In the genomic region with DNA sequence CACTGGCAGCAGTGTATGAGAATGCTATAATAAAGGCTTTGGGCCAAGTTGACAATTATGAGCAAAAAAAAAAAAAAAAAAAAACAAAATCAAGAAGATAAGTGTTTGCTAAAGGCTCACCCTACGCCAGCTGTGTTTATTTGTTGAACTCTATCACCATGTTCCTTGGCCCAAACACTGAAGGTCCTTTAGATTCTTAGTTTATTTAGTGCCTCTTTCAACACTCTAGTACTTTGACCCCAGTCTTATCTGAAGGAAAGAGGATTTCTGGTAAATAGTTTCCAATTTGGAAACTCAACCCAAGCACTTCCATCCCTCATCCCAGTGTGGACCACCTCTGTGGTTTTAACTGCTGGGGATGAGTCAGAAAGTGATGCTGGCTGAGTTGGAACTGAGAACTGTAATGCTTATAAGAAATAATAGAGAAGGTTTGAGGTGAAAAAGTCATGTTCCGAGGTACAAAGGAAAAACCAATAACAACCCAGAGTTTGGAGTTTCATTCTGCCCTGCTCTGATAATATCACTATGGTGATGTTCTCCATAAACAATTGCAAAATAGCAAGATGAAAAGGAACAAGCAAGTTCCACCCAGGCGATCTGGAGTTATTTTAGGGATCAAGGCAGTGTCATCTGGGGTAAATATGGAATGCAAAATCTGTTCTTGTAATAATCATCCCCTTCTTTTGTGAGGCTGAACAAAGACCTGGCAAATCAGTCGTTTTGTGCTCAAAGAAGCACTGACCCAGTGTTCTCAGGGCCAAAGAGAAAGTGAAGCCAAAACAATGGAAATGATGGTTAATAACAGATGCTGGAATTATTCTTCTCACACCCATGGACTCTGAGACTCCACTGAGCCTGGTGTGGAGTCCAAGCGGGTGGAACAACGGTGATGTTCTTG, we compare ENCODE assay signal across 10 cellular contexts. TPM values are rescaled to one million over a fixed set of nuclear protein-coding genes. Genes with fewer than 3 reads are reported as not detected.
DNase-seq lines count a peak whose midpoint lies in the region; ATAC-seq, FAIRE-seq and TF ChIP-seq lines count a peak whose summit lies in the region.
"Had no signal": no experiment of that assay in that cellular context is flagged by ENCODE, and none has a peak within 500 bp of the region (broad histone marks: within the 10 kb centered on the region; RNA-seq: fewer than 3 reads in every experiment).

No MANE protein-coding gene starts in this region.

- no peak overlapping the region for H3K9ac ChIP-seq in MM.1S (ENCODE audit: low read length)

- H3K4me2 ChIP-seq in A549 (peak overlapping the region; percentile 53), MM.1S (ENCODE audit: low read depth, low read length) (peak overlapping the region; percentile 31; the same call in 1 of the 2 replicates)

- H3K9me3 ChIP-seq in A549 (no peaks in the 10 kb centered on the region), MM.1S (replicated peaks; ENCODE audit: insufficient read depth, low read length) (no peaks in the 10 kb centered on the region)

- H2AFZ ChIP-seq in MM.1S (ENCODE audit: low read length), result peak overlapping the region; percentile 6; the same call in 1 of the 2 replicates

- H3K27me3 Mint-ChIP-seq in WTC11 (ENCODE audit: low read depth), result no peaks in the 10 kb centered on the region; the same call in 1 of the 2 replicates

- POLR2A ChIA-PET in A549 (lab: Yijun Ruan, JAX) (no interaction called here), WTC11 (lab: Charles Lee) (no interaction called here)

- no peak for TF ChIP-seq EP300 in A549 (IDR thresholded peaks at IDR 0.05)

- CTCF ChIA-PET in A549 (lab: Yijun Ruan, JAX), result interaction anchor here (0.6 to 0.8 kb wide), 2 partner anchors 10 to 15 kb away, joined by 3 to 4 read pairs; no protein-coding TSS in a partner anchor
- CTCF ChIA-PET in WTC11 (lab: Charles Lee), result no interaction called here

- H3K27ac Mint-ChIP-seq in WTC11, result no peak overlapping the region

- DNase-seq in A549 (ENCODE audit: low read depth in 1 of 2, low spot score in 1 of 2) (peak in 1 of 2 experiments; percentile 78), MM.1S (no peak), dermis blood vessel endothelial cell (peak; percentile 76), myocyte (ENCODE audit: low read depth) (peak; percentile 23), NCI-H345 (lab: John Stamatoyannopoulos, UW) (no peak), WTC11 (ENCODE audit: low spot score) (no peak), NCI-H82 treated with DMSO at 0.1 percent for 48 hours (lab: John Stamatoyannopoulos, UW; ENCODE audit: unreplicated experiment) (no peak)
- DNase-seq: DND-41 had no signal

- no peaks in the 10 kb centered on the region for H4K20me1 ChIP-seq in MM.1S (ENCODE audit: insufficient read depth, low read length)

- H3F3A ChIP-seq in MM.1S (ENCODE audit: insufficient read depth, low read length), result no peaks in the 10 kb centered on the region

- peaks cover 13% of the 10 kb centered on the region; the same call in 2 of the 3 replicates for H3K4me1 ChIP-seq in A549
- no peaks in the 10 kb centered on the region for H3K4me1 ChIP-seq in MM.1S (ENCODE audit: low read length)

- TF ChIP-seq CTCF in A549 (IDR thresholded peaks at IDR 0.05), result no peak
- TF ChIP-seq CTCF in MM.1S (IDR thresholded peaks at IDR 0.05; ENCODE audit: low read length), result no peak
- no peak for TF ChIP-seq CTCF in WTC11 (IDR thresholded peaks at IDR 0.05)

- no peaks in the 10 kb centered on the region for H3K36me3 Mint-ChIP-seq in WTC11

- 34% methylated on average over 6 of the region's 6 CpGs for WGBS in A549 (ENCODE audit: missing lambda C conversion rate)

- no peaks in the 10 kb centered on the region for H3K4me1 Mint-ChIP-seq in WTC11

- H3K27me3 ChIP-seq in MM.1S (replicated peaks; ENCODE audit: insufficient read depth, low read length), result no peaks in the 10 kb centered on the region

- no peak for TF ChIP-seq POLR2A in A549 (IDR thresholded peaks at IDR 0.05; ENCODE audit: low read length)

- no peak overlapping the region for H3K4me3 Mint-ChIP-seq in WTC11

- FAIRE-seq in A549 (lab: Jason Lieb, UNC), result no peak

- no peaks in the 10 kb centered on the region for H3K9me2 ChIP-seq in MM.1S (replicated peaks; ENCODE audit: insufficient read depth, low read length)

- peak overlapping the region in 1 of 2 experiments; percentile 16; a peak in 1 of 6 replicates for H3K27ac ChIP-seq in A549
- H3K27ac ChIP-seq in MM.1S (ENCODE audit: low read length), result no peak overlapping the region
- H3K27ac ChIP-seq: epithelial cell of prostate had no signal

- ATAC-seq in A549 (peak; percentile 85 to 90), HG02642 (IDR thresholded peaks at IDR 0.05; ENCODE audit: poor library complexity, unreplicated experiment) (no peak), WTC11 (no peak)

- no peaks in the 10 kb centered on the region for H3K79me2 ChIP-seq in MM.1S (ENCODE audit: low read length)

- H3K4me3 ChIP-seq in A549, result no peak overlapping the region
- H3K4me3 ChIP-seq in MM.1S (ENCODE audit: low read length), result no peak overlapping the region

- no peaks in the 10 kb centered on the region for H3K9me3 Mint-ChIP-seq in WTC11

- TF ChIP-seq RAD21 in A549 (conservative IDR thresholded peaks at IDR 0.05 in 1 of 2, IDR thresholded peaks at IDR 0.05 in 1 of 2), result no peak

- H3K36me3 ChIP-seq in MM.1S (replicated peaks; ENCODE audit: insufficient read depth, low read length), result no peaks in the 10 kb centered on the region

TF ChIP-seq in A549, 52 proteins besides CTCF, POLR2A, EP300 and RAD21:
- TF ChIP-seq RCOR1 (IDR thresholded peaks at IDR 0.05; ENCODE audit: low read depth, low read length), result no peak
- TF ChIP-seq, protein P1, sequence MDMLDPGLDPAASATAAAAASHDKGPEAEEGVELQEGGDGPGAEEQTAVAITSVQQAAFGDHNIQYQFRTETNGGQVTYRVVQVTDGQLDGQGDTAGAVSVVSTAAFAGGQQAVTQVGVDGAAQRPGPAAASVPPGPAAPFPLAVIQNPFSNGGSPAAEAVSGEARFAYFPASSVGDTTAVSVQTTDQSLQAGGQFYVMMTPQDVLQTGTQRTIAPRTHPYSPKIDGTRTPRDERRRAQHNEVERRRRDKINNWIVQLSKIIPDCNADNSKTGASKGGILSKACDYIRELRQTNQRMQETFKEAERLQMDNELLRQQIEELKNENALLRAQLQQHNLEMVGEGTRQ (IDR thresholded peaks at IDR 0.05), result no peak
- 0 out of 3 replicates have a peak, but pooled peaks have one; percentile 50 for TF ChIP-seq BCL3 (IDR thresholded peaks at IDR 0.05)
- TF ChIP-seq GATA3 (IDR thresholded peaks at IDR 0.05; ENCODE audit: borderline replicate concordance), result peak; percentile 78
- TF ChIP-seq CEBPB (IDR thresholded peaks at IDR 0.05), result peak; percentile 27 to 54; a peak in 2 of 4 replicates
- no peak for TF ChIP-seq HEYL (CRISPR knock-in tag; IDR thresholded peaks at IDR 0.05)
- no peak for TF ChIP-seq NPAS2 (CRISPR knock-in tag; IDR thresholded peaks at IDR 0.05; ENCODE audit: borderline replicate concordance)
- peak; percentile 43; the same call in 1 of the 2 replicates for TF ChIP-seq JUNB (IDR thresholded peaks at IDR 0.05)
- TF ChIP-seq KDM1A (IDR thresholded peaks at IDR 0.05; ENCODE audit: low read depth), result no peak

TF ChIP-seq in WTC11, 78 proteins besides CTCF, POLR2A, EP300 and RAD21 (continues in another document):
- TF ChIP-seq, protein P2, sequence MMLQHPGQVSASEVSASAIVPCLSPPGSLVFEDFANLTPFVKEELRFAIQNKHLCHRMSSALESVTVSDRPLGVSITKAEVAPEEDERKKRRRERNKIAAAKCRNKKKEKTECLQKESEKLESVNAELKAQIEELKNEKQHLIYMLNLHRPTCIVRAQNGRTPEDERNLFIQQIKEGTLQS (CRISPR knock-in tag; conservative IDR thresholded peaks at IDR 0.05), result no peak
- TF ChIP-seq PRDM15 (CRISPR knock-in tag; IDR thresholded peaks at IDR 0.05) (no peak), ZBTB21 (CRISPR knock-in tag; IDR thresholded peaks at IDR 0.05; ENCODE audit: borderline replicate concordance) (no peak), SMAD3 (CRISPR knock-in tag; IDR thresholded peaks at IDR 0.05; ENCODE audit: borderline replicate concordance) (no peak)
- TF ChIP-seq, protein P3, sequence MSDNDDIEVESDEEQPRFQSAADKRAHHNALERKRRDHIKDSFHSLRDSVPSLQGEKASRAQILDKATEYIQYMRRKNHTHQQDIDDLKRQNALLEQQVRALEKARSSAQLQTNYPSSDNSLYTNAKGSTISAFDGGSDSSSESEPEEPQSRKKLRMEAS (CRISPR knock-in tag; IDR thresholded peaks at IDR 0.05), result no peak

RNA-seq across cellular contexts. Expression of gene CAPZB, which starts 19.7 kb away (rescaled TPM):
- 129 and 133 TPM in 2 replicates for polyA plus RNA-seq in A549 (2011; rRNA removed)
- 133 and 152 TPM in 2 replicates for polyA plus RNA-seq in A549 (2012; cell fraction: cytosol; rRNA removed)
- 68.8 and 88.9 TPM in 2 replicates for polyA plus RNA-seq in A549 (2012; cell fraction: nucleus; rRNA removed)
- polyA plus RNA-seq in A549 (2017; fragmentation: RNase III; extraction: RNeasy Plus Mini Kit Qiagen cat#74134 plus additional on column Dnase treatment), result 281 to 306 TPM (median 296 TPM) in 3 replicates
- 76.6 and 87.0 TPM in 2 replicates for polyA minus RNA-seq in A549 (2011; rRNA and poly(A)+ RNA removed)
- 160 and 165 TPM in 2 replicates for total RNA-seq in dermis blood vessel endothelial cell
- 101 and 116 TPM in 2 replicates for total RNA-seq in myocyte
- polyA plus RNA-seq in myocyte (2012), result 434 TPM
- 348 to 380 TPM (median 363 TPM) in 3 replicates for total RNA-seq in WTC11 (2021)

Comparison
In these comparisons a context has a peak if more than half of its experiments do, and no peak if none do; other contexts are left out.
1. ATAC-seq: peak in A549 (2 of 2); none in HG02642 (single experiment) and WTC11 (single experiment).
2. DNase-seq: peak in dermis blood vessel endothelial cell (single experiment) and myocyte (single experiment); none in MM.1S (single experiment), NCI-H345 (single experiment), WTC11 (single experiment) and NCI-H82 treated with DMSO at 0.1 percent for 48 hours (single experiment).